ENCODE assay signal across 11 cellular contexts in the genomic region with DNA sequence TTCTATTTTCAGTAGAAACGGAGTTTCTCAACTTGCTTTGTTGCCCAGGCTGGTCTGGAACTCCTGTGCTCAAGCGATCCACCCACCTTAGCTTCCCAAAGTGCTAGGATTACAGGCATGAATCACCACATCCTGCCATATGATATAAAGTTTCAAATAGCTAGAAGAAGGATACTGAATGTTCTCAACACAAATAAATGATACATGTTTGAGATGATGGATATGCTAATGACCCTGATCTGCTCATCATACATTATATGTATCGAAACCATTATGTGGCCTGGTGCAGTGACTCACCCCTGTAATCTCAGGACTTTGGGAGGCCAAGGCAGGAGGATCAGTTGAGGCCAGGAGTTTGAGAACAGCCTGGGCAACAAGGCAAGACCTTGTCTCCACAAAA. TPM values are rescaled to one million over a fixed set of nuclear protein-coding genes. Genes with fewer than 3 reads are reported as not detected.
DNase-seq lines count a peak whose midpoint lies in the region; ATAC-seq and FAIRE-seq lines count a peak whose summit lies in the region.
"Had no signal": no experiment of that assay in that cellular context is flagged by ENCODE, and none has a peak within 500 bp of the region (broad histone marks: within the 10 kb centered on the region; RNA-seq: fewer than 3 reads in every experiment).

No MANE protein-coding gene starts in this region.

- 52% methylated on average over 2 of the region's 3 CpGs for WGBS in mesenchymal stem cell

- no peak overlapping the region for H2AFZ ChIP-seq in mesenchymal stem cell (ENCODE audit: low read depth, low read length)

- FAIRE-seq in HTR-8/SVneo (lab: Jason Lieb, UNC): peak; percentile 83

- no peak overlapping the region for H4K8ac ChIP-seq in mesenchymal stem cell (ENCODE audit: low read length)

- H3K27ac ChIP-seq in mesenchymal stem cell (ENCODE audit: low read length, poor library complexity, severe bottlenecking): no peak overlapping the region
- H3K27ac ChIP-seq: lower lobe of right lung had no signal

- no peak overlapping the region for H3K18ac ChIP-seq in mesenchymal stem cell (ENCODE audit: low read depth in 1 of 2, low read length in 2 of 2)

- no peak overlapping the region for H2BK15ac ChIP-seq in mesenchymal stem cell (ENCODE audit: low read depth, poor library complexity, severe bottlenecking)

- no peak overlapping the region for H4K91ac ChIP-seq in mesenchymal stem cell (ENCODE audit: low read length)

- H3K9me3 ChIP-seq in mesenchymal stem cell (ENCODE audit: control insufficient read depth, low read length): no peaks in the 10 kb centered on the region
- H3K9me3 ChIP-seq: lower lobe of right lung had no signal

- H3K23ac ChIP-seq in mesenchymal stem cell (ENCODE audit: low read length in 2 of 2): no peak overlapping the region

- no peaks in the 10 kb centered on the region for H3K36me3 ChIP-seq in mesenchymal stem cell (ENCODE audit: control insufficient read depth in 1 of 2, insufficient read depth in 2 of 2, low read depth in 1 of 2, low read length in 2 of 2)

- no peak overlapping the region for H3K4ac ChIP-seq in mesenchymal stem cell (ENCODE audit: low read depth in 1 of 2, low read length in 2 of 2)

- no peak overlapping the region for H2BK12ac ChIP-seq in mesenchymal stem cell (ENCODE audit: low read length in 2 of 2)

- H2BK5ac ChIP-seq in mesenchymal stem cell (ENCODE audit: low read depth, low read length, poor library complexity, severe bottlenecking): no peak overlapping the region

- no peak for ATAC-seq in HG03045 (IDR thresholded peaks at IDR 0.05; ENCODE audit: unreplicated experiment)
- ATAC-seq: lower lobe of right lung had no signal

- no peak overlapping the region for H2BK120ac ChIP-seq in mesenchymal stem cell (ENCODE audit: low read depth, low read length)

- no peak overlapping the region for H3K14ac ChIP-seq in mesenchymal stem cell (ENCODE audit: low read length in 2 of 2)

- H3K9ac ChIP-seq in mesenchymal stem cell (ENCODE audit: low read length): no peak overlapping the region

- H3K4me1 ChIP-seq in mesenchymal stem cell (ENCODE audit: control insufficient read depth, insufficient read depth, low read depth, low read length): peaks cover 11% of the 10 kb centered on the region
- H3K4me1 ChIP-seq: lower lobe of right lung had no signal

- no peak overlapping the region for H2AK5ac ChIP-seq in mesenchymal stem cell (ENCODE audit: low read length, severe bottlenecking)

- no peak overlapping the region for H3K4me2 ChIP-seq in mesenchymal stem cell (ENCODE audit: low read length, poor library complexity, severe bottlenecking)

- H3K4me3 ChIP-seq in mesenchymal stem cell (ENCODE audit: insufficient read depth in 1 of 2, low read depth in 1 of 2, low read length in 2 of 2): no peak overlapping the region
- H3K4me3 ChIP-seq: lower lobe of right lung had no signal

- H3K27me3 ChIP-seq in mesenchymal stem cell (ENCODE audit: control insufficient read depth in 1 of 2, insufficient read depth in 1 of 2, low read length in 2 of 2): peaks cover 0 to 3% of the 10 kb centered on the region in 2 experiments

- peak; percentile 65 for DNase-seq in activated CD4-positive, alpha-beta T cell treated with anti-CD3 and anti-CD28 coated beads for 48 hours
- no peak for DNase-seq in activated CD4-positive, alpha-beta T cell treated with anti-CD3 and anti-CD28 coated beads for 4 hours
- DNase-seq in HTR-8/SVneo (ENCODE audit: insufficient read length, low spot score) (no peak), astrocyte of the hippocampus (ENCODE audit: low read depth, low spot score) (peak; percentile 28), mesenchymal stem cell (peak; percentile 30), NCI-H128 (lab: John Stamatoyannopoulos, UW; ENCODE audit: unreplicated experiment) (no peak), SIG-M5 (lab: John Stamatoyannopoulos, UW) (no peak)
- DNase-seq: lower lobe of right lung, NCI-H2171 treated with DMSO at 0.1 percent for 48 hours, retina had no signal

- H3K79me1 ChIP-seq in mesenchymal stem cell (replicated peaks; ENCODE audit: low read length, poor library complexity, severe bottlenecking): no peaks in the 10 kb centered on the region

RNA-seq across cellular contexts. Expression of gene CIB3, which starts 11.5 kb away (rescaled TPM):
- 0.10 TPM for polyA plus RNA-seq in mesenchymal stem cell (2013, experiment 1 of 2)
- not detected for polyA plus RNA-seq in mesenchymal stem cell (2013, experiment 2 of 2)

RNA-seq across cellular contexts. Expression of gene HSH2D, which starts 18.4 kb away (rescaled TPM):
- not detected for polyA plus RNA-seq in mesenchymal stem cell (2013, experiment 1 of 2)
- not detected for polyA plus RNA-seq in mesenchymal stem cell (2013, experiment 2 of 2)

RNA-seq across cellular contexts. Expression of gene FAM32A, which starts 23.4 kb away (rescaled TPM):
- polyA plus RNA-seq in mesenchymal stem cell (2013, experiment 1 of 2): 93.0 TPM
- polyA plus RNA-seq in mesenchymal stem cell (2013, experiment 2 of 2): 93.3 TPM

RNA-seq across cellular contexts. Expression of gene AP1M1, which starts 35.9 kb away (rescaled TPM):
- polyA plus RNA-seq in mesenchymal stem cell (2013, experiment 1 of 2): 62.6 TPM
- polyA plus RNA-seq in mesenchymal stem cell (2013, experiment 2 of 2): 61.7 TPM

RNA-seq across cellular contexts. Expression of gene RAB8A, which starts 50.2 kb away (rescaled TPM):
- polyA plus RNA-seq in mesenchymal stem cell (2013, experiment 1 of 2): 54.8 TPM
- 54.2 TPM for polyA plus RNA-seq in mesenchymal stem cell (2013, experiment 2 of 2)

Comparison
In these comparisons a context has a peak if more than half of its experiments do, and no peak if none do; other contexts are left out.
1. DNase-seq: peak in activated CD4-positive, alpha-beta T cell treated with anti-CD3 and anti-CD28 coated beads for 48 hours (single experiment), astrocyte of the hippocampus (single experiment) and mesenchymal stem cell (single experiment); none in activated CD4-positive, alpha-beta T cell treated with anti-CD3 and anti-CD28 coated beads for 4 hours (0 of 2), HTR-8/SVneo (single experiment), NCI-H128 (single experiment) and SIG-M5 (single experiment).